In the genomic region with DNA sequence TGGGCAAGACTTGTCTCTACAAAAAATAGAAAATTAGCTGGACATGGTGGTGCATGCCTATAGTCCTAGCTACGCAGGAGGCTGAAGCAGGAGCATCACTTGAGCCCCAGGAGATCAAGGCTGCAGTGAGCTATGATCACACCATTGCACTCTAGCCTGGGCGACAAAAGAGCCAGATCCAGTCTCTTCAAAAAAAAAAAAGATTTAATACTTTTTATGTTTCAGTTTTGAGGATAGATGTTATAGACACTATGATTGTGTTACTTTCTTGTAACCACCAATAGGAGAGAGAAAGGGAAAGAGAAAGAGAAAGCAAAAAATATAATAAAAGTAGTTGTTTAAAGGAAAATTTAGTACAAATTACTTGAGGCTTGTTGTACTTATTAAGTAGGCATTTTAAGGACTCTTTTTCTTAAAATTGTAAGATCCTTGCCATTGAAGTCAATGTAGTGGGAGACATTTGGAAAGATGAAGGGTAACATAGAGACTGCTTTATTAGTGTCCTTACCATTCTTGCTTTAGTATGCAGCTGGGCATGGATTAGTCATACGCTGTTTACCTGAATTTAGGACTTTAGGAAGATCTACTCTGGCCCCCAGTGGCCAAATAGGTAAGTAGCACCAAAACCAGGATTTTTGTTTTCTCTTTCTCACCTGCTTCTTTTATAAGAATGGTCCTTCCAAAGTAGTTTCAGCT, we compare ENCODE assay signal across 9 cellular contexts. TPM values are rescaled to one million over a fixed set of nuclear protein-coding genes. Genes with fewer than 3 reads are reported as not detected.
DNase-seq lines count a peak whose midpoint lies in the region; ATAC-seq and TF ChIP-seq lines count a peak whose summit lies in the region.
"Had no signal": no experiment of that assay in that cellular context is flagged by ENCODE, and none has a peak within 500 bp of the region (broad histone marks: within the 10 kb centered on the region; RNA-seq: fewer than 3 reads in every experiment).

No MANE protein-coding gene starts in this region.

- no peak overlapping the region for H3K9ac ChIP-seq in smooth muscle cell (ENCODE audit: low read depth)

- no peak overlapping the region for H3K4me2 ChIP-seq in smooth muscle cell

- TF ChIP-seq CTCF in HL-60 (IDR thresholded peaks at IDR 0.05; ENCODE audit: insufficient read depth, low read length) (peak; percentile 50), smooth muscle cell (IDR thresholded peaks at IDR 0.05; ENCODE audit: borderline replicate concordance, insufficient read depth, poor library complexity, severe bottlenecking) (peak; percentile 49)

- peak; percentile 97 for ATAC-seq in GM21515 (IDR thresholded peaks at IDR 0.05; ENCODE audit: unreplicated experiment)
- peak; percentile 96 to 97 for ATAC-seq in activated naive CD4-positive, alpha-beta T cell treated with anti-CD3 and anti-CD28 coated beads, Interleukin-2, amount 50 U/mL, for 72 hours

- no peaks in the 10 kb centered on the region for H4K20me1 ChIP-seq in smooth muscle cell (ENCODE audit: low read depth)

- H3K36me3 ChIP-seq in smooth muscle cell (ENCODE audit: low read depth) = no peaks in the 10 kb centered on the region

- H3K79me2 ChIP-seq in smooth muscle cell (ENCODE audit: low read depth) = no peaks in the 10 kb centered on the region

- H3K9me3 ChIP-seq in smooth muscle cell (replicated peaks; ENCODE audit: low read depth) = no peaks in the 10 kb centered on the region

- no peaks in the 10 kb centered on the region for H3F3A ChIP-seq in smooth muscle cell (ENCODE audit: low read depth)

- H3K4me3 ChIP-seq in HL-60 (replicated peaks; ENCODE audit: insufficient read depth, low read length) (no peak overlapping the region), smooth muscle cell (no peak overlapping the region)

- H2AFZ ChIP-seq in smooth muscle cell (ENCODE audit: low read depth) = no peak overlapping the region

- DNase-seq in activated T-cell treated with anti-CD3 and anti-CD28 coated beads for 24 hours (ENCODE audit: low read depth) (peak; percentile 11), HL-60 (ENCODE audit: low read depth in 1 of 2, low spot score in 1 of 2) (peak in 1 of 2 experiments; percentile 22), NCI-H774 (lab: John Stamatoyannopoulos, UW) (peak; percentile 13), hepatic stellate cell (ENCODE audit: low spot score) (peak; percentile 14), smooth muscle cell (lab: John Stamatoyannopoulos, UW; ENCODE audit: unreplicated experiment) (no peak)
- no peak for DNase-seq in activated T-cell treated with anti-CD3 and anti-CD28 coated beads, Interleukin-2, amount 50 U/mL, for 1 hour
- peak in 1 of 2 donors; percentile 24 for DNase-seq in activated naive CD4-positive, alpha-beta T cell treated with anti-CD3 and anti-CD28 coated beads, Interleukin-2, amount 50 U/mL, for 72 hours (ENCODE audit: low spot score in 2 of 2)
- DNase-seq: right cardiac atrium had no signal

- H3K27me3 ChIP-seq in HL-60 (ENCODE audit: insufficient read depth, poor library complexity, severe bottlenecking) (no peaks in the 10 kb centered on the region), smooth muscle cell (ENCODE audit: low read depth) (no peaks in the 10 kb centered on the region)

- H3K27ac ChIP-seq in HL-60 (replicated peaks) = no peak overlapping the region
- H3K27ac ChIP-seq in smooth muscle cell (ENCODE audit: low read depth) = no peak overlapping the region

- peak overlapping the region in 1 of 2 donors; percentile 4 for H3K27ac Mint-ChIP-seq in activated naive CD4-positive, alpha-beta T cell treated with anti-CD3 and anti-CD28 coated beads, Interleukin-2, amount 50 U/mL, for 72 hours

- H3K4me1 ChIP-seq in smooth muscle cell (ENCODE audit: low read depth) = no peaks in the 10 kb centered on the region

- no peaks in the 10 kb centered on the region for H3K9me3 Mint-ChIP-seq in activated naive CD4-positive, alpha-beta T cell treated with anti-CD3 and anti-CD28 coated beads, Interleukin-2, amount 50 U/mL, for 72 hours

- WGBS in smooth muscle cell (ENCODE audit: low lambda C conversion rate) = 67% methylated on average over 3 of the region's 3 CpGs

- H3K36me3 Mint-ChIP-seq in activated naive CD4-positive, alpha-beta T cell treated with anti-CD3 and anti-CD28 coated beads, Interleukin-2, amount 50 U/mL, for 72 hours = no peaks in the 10 kb centered on the region

RNA-seq across cellular contexts. Expression of a gene that starts 35.1 kb away (rescaled TPM):
- 1 to 10 TPM; 1.7 to 5.8 TPM for total RNA-seq in activated naive CD4-positive, alpha-beta T cell treated with anti-CD3 and anti-CD28 coated beads, Interleukin-2, amount 50 U/mL, for 72 hours
- total RNA-seq in smooth muscle cell = 0.36 and 0.94 TPM in 2 replicates
- polyA plus RNA-seq in smooth muscle cell = 0.66 TPM in 1 of 2 replicates, not detected in the other

Comparison
In these comparisons a context has a peak if more than half of its experiments do, and no peak if none do; other contexts are left out.
1. DNase-seq: peak in activated T-cell treated with anti-CD3 and anti-CD28 coated beads for 24 hours (single experiment), NCI-H774 (single experiment) and hepatic stellate cell (single experiment); none in activated T-cell treated with anti-CD3 and anti-CD28 coated beads, Interleukin-2, amount 50 U/mL, for 1 hour (single experiment) and smooth muscle cell (single experiment).